In genomic region chr4:102761478-102761790, GRCh38 we compare ENCODE assay signal across 8 cellular contexts. TPM values are rescaled to one million over a fixed set of nuclear protein-coding genes. Genes with fewer than 3 reads are reported as not detected.
DNase-seq lines count a peak whose midpoint lies in the region; ATAC-seq and TF ChIP-seq lines count a peak whose summit lies in the region.

No MANE protein-coding gene starts in this region.

- no peak for TF ChIP-seq CTCF in heart right ventricle (IDR thresholded peaks at IDR 0.05)

- peak overlapping the region; percentile 14 for H3K27ac Mint-ChIP-seq in activated CD4-positive, alpha-beta memory T cell treated with anti-CD3 and anti-CD28 coated beads for 36 hours

- H3K36me3 Mint-ChIP-seq in activated CD4-positive, alpha-beta memory T cell treated with anti-CD3 and anti-CD28 coated beads for 36 hours = peaks cover 3% of the 10 kb centered on the region

- peaks cover 0 to 40% (median 17%) of the 10 kb centered on the region in 9 donors for H3K4me1 ChIP-seq in heart right ventricle

- no peaks in the 10 kb centered on the region for H3K9me3 Mint-ChIP-seq in activated CD4-positive, alpha-beta memory T cell treated with anti-CD3 and anti-CD28 coated beads for 36 hours

- H3K27me3 ChIP-seq in heart right ventricle = no peaks in the 10 kb centered on the region

- DNase-seq in stimulated activated CD4-positive, alpha-beta T cell treated with anti-CD3 and anti-CD28 coated beads, Interleukin-1b, Interleukin-23, amount 100 ng/mL, for 48 hours = peak; percentile 11
- DNase-seq in stimulated activated CD4-positive, alpha-beta T cell treated with anti-CD3 and anti-CD28 coated beads, Interleukin-15, amount 100 ng/mL, for 24 hours = no peak
- DNase-seq in activated CD4-positive, alpha-beta memory T cell treated with anti-CD3 and anti-CD28 coated beads for 36 hours = peak; percentile 30
- DNase-seq in heart right ventricle = no peak
- no peak for DNase-seq in skeletal muscle cell (ENCODE audit: low read depth)
- no peak for DNase-seq in activated gamma-delta T cell treated with Interleukin-2 at 50 U/mL for 16 hours
- DNase-seq in NCI-H1105 treated with DMSO at 0.1 percent for 48 hours (lab: John Stamatoyannopoulos, UW) = no peak

- H3K4me1 Mint-ChIP-seq in activated CD4-positive, alpha-beta memory T cell treated with anti-CD3 and anti-CD28 coated beads for 36 hours (ENCODE audit: low read depth) = peaks cover 33% of the 10 kb centered on the region

- POLR2A ChIA-PET in activated CD4-positive, alpha-beta memory T cell treated with anti-CD3 and anti-CD28 coated beads for 36 hours (lab: Charles Lee) = interaction anchor here (1.0 to 2.0 kb wide), 6 partner anchors 20 to 134 kb away, joined by 3 to 25 read pairs (median 6); partner anchors contain the start of genes CISD2 and UBE2D3

- H3K9me3 ChIP-seq in heart right ventricle = no peaks in the 10 kb centered on the region

- no peaks in the 10 kb centered on the region for H3K36me3 ChIP-seq in heart right ventricle

- peak overlapping the region; percentile 97 for H3K4me3 Mint-ChIP-seq in activated CD4-positive, alpha-beta memory T cell treated with anti-CD3 and anti-CD28 coated beads for 36 hours

- intact Hi-C loops in activated CD4-positive, alpha-beta memory T cell treated with anti-CD3 and anti-CD28 coated beads for 36 hours (cut with micrococcal nuclease) = loop anchor here (2.0 to 10.0 kb wide), 4 partner anchors 44 to 333 kb away; partner anchors contain the start of genes BDH2 and SLC9B1
- intact Hi-C loops in heart right ventricle (cut with DNase I) = loop anchor here in 4 of 10 donors (5.0 to 10.0 kb wide), 3 partner anchors 63 to 106 kb away; partner anchors contain the start of genes UBE2D3 (in 3 of the 4) and CISD2 (in 1 of the 4)

- H3K27me3 Mint-ChIP-seq in activated CD4-positive, alpha-beta memory T cell treated with anti-CD3 and anti-CD28 coated beads for 36 hours = no peaks in the 10 kb centered on the region

- 6 to 10% methylated on average over 9 of the region's 9 CpGs for WGBS in heart right ventricle, 2 donors

- CTCF ChIA-PET in activated CD4-positive, alpha-beta memory T cell treated with anti-CD3 and anti-CD28 coated beads for 36 hours (lab: Charles Lee) = interaction anchor here (0.8 to 2.1 kb wide), 6 partner anchors 8 to 338 kb away, joined by 3 to 8 read pairs (median 4); partner anchors contain the start of gene BDH2

- H3K4me3 ChIP-seq in heart right ventricle = peak overlapping the region; percentile 74 to 97 (median 84)
- peak overlapping the region; percentile 81 for H3K4me3 ChIP-seq in skeletal muscle cell (ENCODE audit: low read depth, low read length)

- H3K27ac ChIP-seq in heart right ventricle = peak overlapping the region in 8 of 10 donors; percentile 76 to 94 (median 80)

- ATAC-seq in heart right ventricle = peak in 5 of 8 donors; percentile 8 to 20 (median 12)
- no peak for ATAC-seq in GM18498 (IDR thresholded peaks at IDR 0.05; ENCODE audit: unreplicated experiment)

RNA-seq across cellular contexts. Expression of gene MANBA, which starts 0.7 kb away (rescaled TPM):
- total RNA-seq in activated CD4-positive, alpha-beta memory T cell treated with anti-CD3 and anti-CD28 coated beads for 36 hours = 10 to 100 TPM; 10.2 to 10.7 TPM
- 10 to 100 TPM; 17.9 to 47.7 (median 28.5) TPM for total RNA-seq in heart right ventricle
- 10 to 100 TPM in 1 of 2 donors, 1 to 10 TPM in 1; 8.9 to 10.7 TPM for polyA plus RNA-seq in heart right ventricle

Comparison
In these comparisons a context has a peak if more than half of its experiments do, and no peak if none do; other contexts are left out.
1. DNase-seq: peak in stimulated activated CD4-positive, alpha-beta T cell treated with anti-CD3 and anti-CD28 coated beads, Interleukin-1b, Interleukin-23, amount 100 ng/mL, for 48 hours (single experiment) and activated CD4-positive, alpha-beta memory T cell treated with anti-CD3 and anti-CD28 coated beads for 36 hours (single experiment); none in stimulated activated CD4-positive, alpha-beta T cell treated with anti-CD3 and anti-CD28 coated beads, Interleukin-15, amount 100 ng/mL, for 24 hours (single experiment), heart right ventricle (0 of 2), skeletal muscle cell (single experiment), activated gamma-delta T cell treated with Interleukin-2 at 50 U/mL for 16 hours (single experiment) and NCI-H1105 treated with DMSO at 0.1 percent for 48 hours (single experiment).